ENCODE assay signal across 1 cellular context in genomic region chr20:25525857-25526256, GRCh38.
TF ChIP-seq lines count a peak whose summit lies in the region.

No MANE protein-coding gene starts in this region.

TF ChIP-seq in HepG2, 621 proteins besides CTCF, POLR2A, EP300 and RAD21 (continued from another document and continues in another):
- TF ChIP-seq, protein P1, sequence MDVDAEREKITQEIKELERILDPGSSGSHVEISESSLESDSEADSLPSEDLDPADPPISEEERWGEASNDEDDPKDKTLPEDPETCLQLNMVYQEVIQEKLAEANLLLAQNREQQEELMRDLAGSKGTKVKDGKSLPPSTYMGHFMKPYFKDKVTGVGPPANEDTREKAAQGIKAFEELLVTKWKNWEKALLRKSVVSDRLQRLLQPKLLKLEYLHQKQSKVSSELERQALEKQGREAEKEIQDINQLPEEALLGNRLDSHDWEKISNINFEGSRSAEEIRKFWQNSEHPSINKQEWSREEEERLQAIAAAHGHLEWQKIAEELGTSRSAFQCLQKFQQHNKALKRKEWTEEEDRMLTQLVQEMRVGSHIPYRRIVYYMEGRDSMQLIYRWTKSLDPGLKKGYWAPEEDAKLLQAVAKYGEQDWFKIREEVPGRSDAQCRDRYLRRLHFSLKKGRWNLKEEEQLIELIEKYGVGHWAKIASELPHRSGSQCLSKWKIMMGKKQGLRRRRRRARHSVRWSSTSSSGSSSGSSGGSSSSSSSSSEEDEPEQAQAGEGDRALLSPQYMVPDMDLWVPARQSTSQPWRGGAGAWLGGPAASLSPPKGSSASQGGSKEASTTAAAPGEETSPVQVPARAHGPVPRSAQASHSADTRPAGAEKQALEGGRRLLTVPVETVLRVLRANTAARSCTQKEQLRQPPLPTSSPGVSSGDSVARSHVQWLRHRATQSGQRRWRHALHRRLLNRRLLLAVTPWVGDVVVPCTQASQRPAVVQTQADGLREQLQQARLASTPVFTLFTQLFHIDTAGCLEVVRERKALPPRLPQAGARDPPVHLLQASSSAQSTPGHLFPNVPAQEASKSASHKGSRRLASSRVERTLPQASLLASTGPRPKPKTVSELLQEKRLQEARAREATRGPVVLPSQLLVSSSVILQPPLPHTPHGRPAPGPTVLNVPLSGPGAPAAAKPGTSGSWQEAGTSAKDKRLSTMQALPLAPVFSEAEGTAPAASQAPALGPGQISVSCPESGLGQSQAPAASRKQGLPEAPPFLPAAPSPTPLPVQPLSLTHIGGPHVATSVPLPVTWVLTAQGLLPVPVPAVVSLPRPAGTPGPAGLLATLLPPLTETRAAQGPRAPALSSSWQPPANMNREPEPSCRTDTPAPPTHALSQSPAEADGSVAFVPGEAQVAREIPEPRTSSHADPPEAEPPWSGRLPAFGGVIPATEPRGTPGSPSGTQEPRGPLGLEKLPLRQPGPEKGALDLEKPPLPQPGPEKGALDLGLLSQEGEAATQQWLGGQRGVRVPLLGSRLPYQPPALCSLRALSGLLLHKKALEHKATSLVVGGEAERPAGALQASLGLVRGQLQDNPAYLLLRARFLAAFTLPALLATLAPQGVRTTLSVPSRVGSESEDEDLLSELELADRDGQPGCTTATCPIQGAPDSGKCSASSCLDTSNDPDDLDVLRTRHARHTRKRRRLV (CRISPR knock-in tag; IDR thresholded peaks at IDR 0.05): no peak
- TF ChIP-seq REST (IDR thresholded peaks at IDR 0.05; ENCODE audit: borderline replicate concordance in 1 of 2, low read depth in 1 of 2, low read length in 2 of 2): no peak
- TF ChIP-seq SP5 (CRISPR knock-in tag; IDR thresholded peaks at IDR 0.05; ENCODE audit: borderline replicate concordance, low read depth): no peak
- no peak for TF ChIP-seq BCLAF1 (IDR thresholded peaks at IDR 0.05)
- TF ChIP-seq ZC3H4 (CRISPR knock-in tag; IDR thresholded peaks at IDR 0.05; ENCODE audit: borderline replicate concordance): no peak
- no peak for TF ChIP-seq HOXA7 (CRISPR knock-in tag; IDR thresholded peaks at IDR 0.05)
- TF ChIP-seq, protein P2, sequence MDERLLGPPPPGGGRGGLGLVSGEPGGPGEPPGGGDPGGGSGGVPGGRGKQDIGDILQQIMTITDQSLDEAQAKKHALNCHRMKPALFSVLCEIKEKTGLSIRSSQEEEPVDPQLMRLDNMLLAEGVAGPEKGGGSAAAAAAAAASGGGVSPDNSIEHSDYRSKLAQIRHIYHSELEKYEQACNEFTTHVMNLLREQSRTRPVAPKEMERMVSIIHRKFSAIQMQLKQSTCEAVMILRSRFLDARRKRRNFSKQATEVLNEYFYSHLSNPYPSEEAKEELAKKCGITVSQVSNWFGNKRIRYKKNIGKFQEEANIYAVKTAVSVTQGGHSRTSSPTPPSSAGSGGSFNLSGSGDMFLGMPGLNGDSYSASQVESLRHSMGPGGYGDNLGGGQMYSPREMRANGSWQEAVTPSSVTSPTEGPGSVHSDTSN (CRISPR knock-in tag; IDR thresholded peaks at IDR 0.05): no peak
- TF ChIP-seq TAF15 (IDR thresholded peaks at IDR 0.05; ENCODE audit: low read depth, low read length, poor library complexity, severe bottlenecking): no peak
- no peak for TF ChIP-seq TRIM24 (CRISPR knock-in tag; IDR thresholded peaks at IDR 0.05)
- TF ChIP-seq NR2F2 (IDR thresholded peaks at IDR 0.05; ENCODE audit: borderline replicate concordance, low read depth): no peak
- TF ChIP-seq, protein P3, sequence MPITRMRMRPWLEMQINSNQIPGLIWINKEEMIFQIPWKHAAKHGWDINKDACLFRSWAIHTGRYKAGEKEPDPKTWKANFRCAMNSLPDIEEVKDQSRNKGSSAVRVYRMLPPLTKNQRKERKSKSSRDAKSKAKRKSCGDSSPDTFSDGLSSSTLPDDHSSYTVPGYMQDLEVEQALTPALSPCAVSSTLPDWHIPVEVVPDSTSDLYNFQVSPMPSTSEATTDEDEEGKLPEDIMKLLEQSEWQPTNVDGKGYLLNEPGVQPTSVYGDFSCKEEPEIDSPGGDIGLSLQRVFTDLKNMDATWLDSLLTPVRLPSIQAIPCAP (CRISPR knock-in tag; IDR thresholded peaks at IDR 0.05; ENCODE audit: low read depth): no peak
- no peak for TF ChIP-seq MED8 (CRISPR knock-in tag; IDR thresholded peaks at IDR 0.05; ENCODE audit: insufficient replicate concordance)
- peak; percentile 19; the same call in 1 of the 2 replicates for TF ChIP-seq ATF7 (IDR thresholded peaks at IDR 0.05)
- no peak for TF ChIP-seq ATF7 (CRISPR knock-in tag; IDR thresholded peaks at IDR 0.05)
- no peak for TF ChIP-seq MEIS2 (CRISPR knock-in tag; IDR thresholded peaks at IDR 0.05)
- no peak for TF ChIP-seq ZNF383 (CRISPR knock-in tag; IDR thresholded peaks at IDR 0.05; ENCODE audit: borderline replicate concordance)
- TF ChIP-seq CHD2 (IDR thresholded peaks at IDR 0.05; ENCODE audit: low read depth, low read length): no peak
- TF ChIP-seq, protein P4, sequence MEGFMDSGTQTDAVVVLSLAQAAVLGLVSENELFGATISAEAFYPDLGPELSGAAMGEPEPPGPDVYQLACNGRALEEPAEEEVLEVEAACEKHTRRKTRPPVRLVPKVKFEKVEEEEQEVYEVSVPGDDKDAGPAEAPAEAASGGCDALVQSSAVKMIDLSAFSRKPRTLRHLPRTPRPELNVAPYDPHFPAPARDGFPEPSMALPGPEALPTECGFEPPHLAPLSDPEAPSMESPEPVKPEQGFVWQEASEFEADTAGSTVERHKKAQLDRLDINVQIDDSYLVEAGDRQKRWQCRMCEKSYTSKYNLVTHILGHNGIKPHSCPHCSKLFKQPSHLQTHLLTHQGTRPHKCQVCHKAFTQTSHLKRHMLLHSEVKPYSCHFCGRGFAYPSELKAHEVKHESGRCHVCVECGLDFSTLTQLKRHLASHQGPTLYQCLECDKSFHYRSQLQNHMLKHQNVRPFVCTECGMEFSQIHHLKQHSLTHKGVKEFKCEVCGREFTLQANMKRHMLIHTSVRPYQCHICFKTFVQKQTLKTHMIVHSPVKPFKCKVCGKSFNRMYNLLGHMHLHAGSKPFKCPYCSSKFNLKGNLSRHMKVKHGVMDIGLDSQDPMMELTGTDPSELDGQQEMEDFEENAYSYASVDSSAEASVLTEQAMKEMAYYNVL (CRISPR knock-in tag; IDR thresholded peaks at IDR 0.05; ENCODE audit: borderline replicate concordance): no peak
- peak; percentile 41; the same call in 1 of the 2 replicates for TF ChIP-seq DRAP1 (CRISPR knock-in tag; IDR thresholded peaks at IDR 0.05)
- TF ChIP-seq ZFP36 (IDR thresholded peaks at IDR 0.05; ENCODE audit: borderline replicate concordance, low read depth, low read length, partially characterized antibody): no peak
- TF ChIP-seq ZNF280D (CRISPR knock-in tag; IDR thresholded peaks at IDR 0.05): no peak; the same call in 1 of the 2 replicates
- TF ChIP-seq, protein P5, sequence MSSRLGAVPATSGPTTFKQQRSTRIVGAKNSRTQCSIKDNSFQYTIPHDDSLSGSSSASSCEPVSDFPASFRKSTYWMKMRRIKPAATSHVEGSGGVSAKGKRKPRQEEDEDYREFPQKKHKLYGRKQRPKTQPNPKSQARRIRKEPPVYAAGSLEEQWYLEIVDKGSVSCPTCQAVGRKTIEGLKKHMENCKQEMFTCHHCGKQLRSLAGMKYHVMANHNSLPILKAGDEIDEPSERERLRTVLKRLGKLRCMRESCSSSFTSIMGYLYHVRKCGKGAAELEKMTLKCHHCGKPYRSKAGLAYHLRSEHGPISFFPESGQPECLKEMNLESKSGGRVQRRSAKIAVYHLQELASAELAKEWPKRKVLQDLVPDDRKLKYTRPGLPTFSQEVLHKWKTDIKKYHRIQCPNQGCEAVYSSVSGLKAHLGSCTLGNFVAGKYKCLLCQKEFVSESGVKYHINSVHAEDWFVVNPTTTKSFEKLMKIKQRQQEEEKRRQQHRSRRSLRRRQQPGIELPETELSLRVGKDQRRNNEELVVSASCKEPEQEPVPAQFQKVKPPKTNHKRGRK (CRISPR knock-in tag; IDR thresholded peaks at IDR 0.05): no peak
- TF ChIP-seq ZNF558 (CRISPR knock-in tag; IDR thresholded peaks at IDR 0.05; ENCODE audit: borderline replicate concordance): no peak
- TF ChIP-seq ZNF75D (CRISPR knock-in tag; IDR thresholded peaks at IDR 0.05; ENCODE audit: borderline replicate concordance): no peak
- no peak for TF ChIP-seq ZSCAN29 (CRISPR knock-in tag; conservative IDR thresholded peaks at IDR 0.05)
- no peak for TF ChIP-seq ADNP (CRISPR knock-in tag; IDR thresholded peaks at IDR 0.05)
- TF ChIP-seq ZNF652 (CRISPR knock-in tag; IDR thresholded peaks at IDR 0.05; ENCODE audit: borderline replicate concordance, low read depth): no peak
- TF ChIP-seq ZNF512B (CRISPR knock-in tag; IDR thresholded peaks at IDR 0.05; ENCODE audit: borderline replicate concordance): no peak
- no peak for TF ChIP-seq XRCC5 (optimal IDR thresholded peaks at IDR 0.05; ENCODE audit: low read length)
- no peak for TF ChIP-seq ZNF251 (CRISPR knock-in tag; IDR thresholded peaks at IDR 0.05)
- no peak for TF ChIP-seq ZNF713 (CRISPR knock-in tag; IDR thresholded peaks at IDR 0.05)
